ENCODE assay signal across 28 cellular contexts in genomic region chr12:104422441-104422840, GRCh38.
"Had no signal": no experiment of that assay in that cellular context is flagged by ENCODE, and none has a peak within 500 bp of the region (broad histone marks: within the 10 kb centered on the region; RNA-seq: fewer than 3 reads in every experiment).

No MANE protein-coding gene starts in this region.

- DNase-seq: cerebellar nuclear complex; cortex of kidney; effector memory CD8-positive, alpha-beta T cell; hypothalamus; immature natural killer cell; islet precursor cell; kidney glomerular epithelial cell; mucosa of descending colon; naive thymus-derived CD4-positive, alpha-beta T cell; right lobe of liver; stimulated activated CD4-positive, alpha-beta T cell treated with anti-CD3 and anti-CD28 coated beads, Interleukin-12 subunit alpha, Interleukin-12 subunit beta, amount 100 ng/mL, for 4 hours; stimulated activated CD4-positive, alpha-beta T cell treated with anti-CD3 and anti-CD28 coated beads, Interleukin-1b, Interleukin-23, amount 100 ng/mL, for 48 hours; stimulated activated CD4-positive, alpha-beta T cell treated with anti-CD3 and anti-CD28 coated beads, Interleukin-4, amount 100 ng/mL, for 1 hour; stimulated activated CD8-positive, alpha-beta memory T cell treated with anti-CD3 and anti-CD28 coated beads, Interleukin-4, amount 100 ng/mL, for 48 hours; stimulated activated naive CD4-positive, alpha-beta T cell; stimulated activated naive CD8-positive, alpha-beta T cell treated with anti-CD3 and anti-CD28 coated beads, Interleukin-15, amount 100 ng/mL, for 72 hours; transverse colon had no signal

- H3K9me3 ChIP-seq: mucosa of descending colon, right lobe of liver, suprapubic skin, transverse colon had no signal

- H3K4me3 Mint-ChIP-seq: effector memory CD8-positive, alpha-beta T cell; immature natural killer cell; memory B cell; naive thymus-derived CD4-positive, alpha-beta T cell; nephron; neural progenitor cell; stimulated activated naive CD8-positive, alpha-beta T cell treated with anti-CD3 and anti-CD28 coated beads, Interleukin-15, amount 100 ng/mL, for 72 hours had no signal

- H3K9me3 Mint-ChIP-seq: effector memory CD8-positive, alpha-beta T cell; immature natural killer cell; nephron had no signal

- H3K9ac ChIP-seq: neural progenitor cell, parathyroid adenoma had no signal

- ATAC-seq: effector memory CD8-positive, alpha-beta T cell; esophagus mucosa; mucosa of descending colon; naive thymus-derived CD4-positive, alpha-beta T cell; right lobe of liver; stimulated activated naive CD8-positive, alpha-beta T cell treated with anti-CD3 and anti-CD28 coated beads, Interleukin-15, amount 100 ng/mL, for 72 hours had no signal

- H2AFZ ChIP-seq: neural progenitor cell, parathyroid adenoma had no signal

- H3K27me3 ChIP-seq: neural progenitor cell, right lobe of liver, suprapubic skin, transverse colon had no signal

- H3K4me2 ChIP-seq: neural progenitor cell, smooth muscle cell had no signal

- H3K27me3 Mint-ChIP-seq: effector memory CD8-positive, alpha-beta T cell; stimulated activated naive CD8-positive, alpha-beta T cell treated with anti-CD3 and anti-CD28 coated beads, Interleukin-15, amount 100 ng/mL, for 72 hours had no signal

- H3K36me3 ChIP-seq: neural progenitor cell, right lobe of liver, suprapubic skin, transverse colon had no signal

- H3K79me2 ChIP-seq: parathyroid adenoma had no signal

- H3K27ac Mint-ChIP-seq: effector memory CD8-positive, alpha-beta T cell; memory B cell; naive thymus-derived CD4-positive, alpha-beta T cell; nephron; neural progenitor cell; progenitor cell of endocrine pancreas; stimulated activated naive CD8-positive, alpha-beta T cell treated with anti-CD3 and anti-CD28 coated beads, Interleukin-15, amount 100 ng/mL, for 72 hours had no signal

- H3K4me1 Mint-ChIP-seq: nephron, neural progenitor cell had no signal

- H3K4me1 ChIP-seq: neural progenitor cell, parathyroid adenoma, suprapubic skin, transverse colon had no signal

- H3K27ac ChIP-seq: epithelial cell of prostate, neural progenitor cell, parathyroid adenoma, right lobe of liver, suprapubic skin, transverse colon had no signal

- H3K36me3 Mint-ChIP-seq: neural progenitor cell had no signal

- H3K4me3 ChIP-seq: lung, mucosa of descending colon, neural progenitor cell, right lobe of liver, smooth muscle cell, suprapubic skin, transverse colon had no signal

- FAIRE-seq: frontal cortex had no signal
